ENCODE assay signal across 10 cellular contexts in the genomic region with DNA sequence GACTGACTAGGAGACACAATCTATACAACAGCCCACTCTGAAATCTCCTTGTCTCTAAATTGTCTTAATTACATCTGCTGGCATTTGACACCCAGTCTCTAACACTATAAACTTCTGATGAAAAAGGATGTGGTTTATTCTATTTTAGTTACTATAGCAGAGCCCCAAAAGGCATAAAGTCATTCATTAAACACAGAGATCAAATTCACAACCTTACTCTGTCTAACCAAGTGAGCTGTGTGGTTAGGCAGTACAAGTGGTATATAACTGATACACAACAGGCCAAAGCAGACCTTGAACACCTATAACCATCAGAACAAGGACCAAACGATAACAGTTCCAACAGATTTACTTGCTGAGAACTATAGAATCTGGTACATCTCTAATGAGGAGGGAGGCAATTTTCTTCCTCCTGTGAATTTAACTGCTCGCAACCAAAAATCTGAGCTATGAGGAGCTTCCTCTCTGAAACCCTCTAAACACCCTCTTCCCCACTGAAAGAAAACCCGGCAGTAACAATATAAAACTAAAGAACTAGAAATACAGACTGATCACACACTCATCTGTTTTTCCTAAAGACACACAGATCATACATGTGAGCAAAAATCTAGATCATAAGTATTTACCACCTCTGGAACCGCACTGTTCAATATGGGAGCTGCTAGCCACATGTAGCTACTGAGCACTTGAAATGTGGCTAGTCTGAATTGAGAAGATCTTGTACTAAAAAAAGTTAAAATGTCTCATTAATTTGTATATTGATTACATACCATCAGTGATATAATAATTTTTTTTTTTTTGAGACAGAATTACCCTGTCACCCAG. TPM values are rescaled to one million over a fixed set of nuclear protein-coding genes. Genes with fewer than 3 reads are reported as not detected.
A peak's percentile ranks its signal among the peaks of the same experiment; 100 is the strongest.
DNase-seq lines count a peak whose midpoint lies in the region; ATAC-seq and TF ChIP-seq lines count a peak whose summit lies in the region.
"Had no signal": no experiment of that assay in that cellular context is flagged by ENCODE, and none has a peak within 500 bp of the region (broad histone marks: within the 10 kb centered on the region; RNA-seq: fewer than 3 reads in every experiment).

No MANE protein-coding gene starts in this region.

- peaks cover 82% of the 10 kb centered on the region for H3K79me2 ChIP-seq in PC-9 (ENCODE audit: low read depth)

- H3K36me3 ChIP-seq in PC-9 (ENCODE audit: low read depth), result no peaks in the 10 kb centered on the region

- H2AFZ ChIP-seq in PC-9, result no peak overlapping the region

- BruUV-seq in PC-9 (replicated peaks; lab: Mats Ljungman, UMichigan), result no TSS peak

- H4K20me1 ChIP-seq in PC-9 (ENCODE audit: insufficient read depth), result peaks cover 54% of the 10 kb centered on the region

- H3K4me1 Mint-ChIP-seq in naive B cell, result peaks cover 41 to 84% (median 67%) of the 10 kb centered on the region in 3 donors

- ATAC-seq in GM18861 (IDR thresholded peaks at IDR 0.05; ENCODE audit: unreplicated experiment) (peak; percentile 87), GM21619 (IDR thresholded peaks at IDR 0.05; ENCODE audit: unreplicated experiment) (peak; percentile 72), naive B cell (ENCODE audit: low read depth in 2 of 2) (peak; percentile 56 to 70)
- ATAC-seq: foreskin keratinocyte had no signal

- H3K4me2 ChIP-seq in PC-9, result no peak overlapping the region

- peak overlapping the region; percentile 16 to 87 (median 79) for H3K27ac Mint-ChIP-seq in naive B cell

- no peaks in the 10 kb centered on the region for H3F3A ChIP-seq in PC-9 (ENCODE audit: insufficient read depth, low read depth)

- no peaks in the 10 kb centered on the region for H3K9me3 ChIP-seq in PC-9 (ENCODE audit: insufficient read depth, low read depth)

- H3K4me3 Mint-ChIP-seq in naive B cell, result peak overlapping the region in 7 of 8 donors; percentile 30 to 77 (median 59)

- POLR2A ChIA-PET in PC-9 (lab: Charles Lee; ENCODE audit: unreplicated experiment), result interaction anchor here (0.6 kb wide), 1 partner anchor 240 kb away, joined by 12 read pairs; no protein-coding TSS in a partner anchor

- intact Hi-C loops in posterior cingulate gyrus (cut with DNase I), result no loop called here
- intact Hi-C loops in PC-9 (cut with micrococcal nuclease; ENCODE audit: unreplicated experiment), result no loop called here

- DNase-seq in KBM-7 (peak; percentile 35), naive B cell (no peak), posterior cingulate gyrus (no peak), PC-9 (no peak), medulla oblongata (ENCODE audit: extremely low spot score) (no peak)
- DNase-seq in activated CD8-positive, alpha-beta memory T cell treated with anti-CD3 and anti-CD28 coated beads for 24 hours, result no peak
- DNase-seq: foreskin keratinocyte, NCI-H2107 had no signal

- no peaks in the 10 kb centered on the region for H3K4me1 ChIP-seq in PC-9 (replicated peaks; ENCODE audit: insufficient read depth)
- H3K4me1 ChIP-seq: foreskin keratinocyte had no signal

- no peaks in the 10 kb centered on the region for H3K36me3 Mint-ChIP-seq in naive B cell

- in situ Hi-C loops in KBM-7 (cut with MboI; ENCODE audit: low pct_unique_long_range_greater_than_20kb, low sequenced_read_pairs), result no loop called here

- H3K27ac ChIP-seq in PC-9, result no peak overlapping the region
- H3K27ac ChIP-seq: foreskin keratinocyte had no signal

- no peaks in the 10 kb centered on the region for H3K27me3 Mint-ChIP-seq in naive B cell

- H3K27me3 ChIP-seq in PC-9 (ENCODE audit: insufficient read depth, low read depth), result no peaks in the 10 kb centered on the region
- H3K27me3 ChIP-seq: foreskin keratinocyte had no signal

- TF ChIP-seq CTCF in PC-9 (conservative IDR thresholded peaks at IDR 0.05), result no peak

- H3K4me3 ChIP-seq in PC-9, result no peak overlapping the region

- no peaks in the 10 kb centered on the region for H3K9me2 ChIP-seq in PC-9 (ENCODE audit: insufficient read depth)

- no peaks in the 10 kb centered on the region for H3K9me3 Mint-ChIP-seq in naive B cell

- CTCF ChIA-PET in PC-9 (lab: Charles Lee), result no interaction called here

RNA-seq across cellular contexts. Expression of a gene that starts 17.8 kb away (rescaled TPM):
- polyA plus RNA-seq in naive B cell (ENCODE audit: low read depth in 6 of 6), result 10 to 100 TPM; 17.5 to 47.5 (median 30.1) TPM
- 27.1 and 44.7 TPM in 2 replicates for total RNA-seq in PC-9 (2021)
